Comparison of ENCODE assay signal across 17 cellular contexts in the genomic region with DNA sequence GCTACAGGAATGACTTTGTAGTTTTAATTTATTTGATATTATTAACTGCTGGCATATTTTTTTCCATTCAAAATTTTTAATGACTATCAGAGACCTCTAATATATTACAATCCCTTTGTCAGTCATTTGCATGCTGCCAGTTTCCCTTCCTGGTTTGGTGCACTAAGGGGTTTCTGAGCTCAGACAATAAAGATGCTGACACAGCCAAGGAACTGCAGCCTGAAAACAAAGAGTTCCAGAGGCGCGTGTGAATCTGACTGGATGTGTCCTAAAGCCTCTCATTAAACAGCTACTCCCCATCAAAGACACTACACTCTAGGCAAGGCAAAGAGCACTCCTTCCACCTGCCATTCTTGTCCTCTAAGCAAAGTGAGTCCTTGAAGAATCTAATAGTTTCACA.
DNase-seq lines count a peak whose midpoint lies in the region; ATAC-seq, FAIRE-seq and TF ChIP-seq lines count a peak whose summit lies in the region.
"Had no signal": no experiment of that assay in that cellular context is flagged by ENCODE, and none has a peak within 500 bp of the region (broad histone marks: within the 10 kb centered on the region; RNA-seq: fewer than 3 reads in every experiment).

No MANE protein-coding gene starts in this region.

- intact Hi-C loops in kidney (cut with DNase I) = no loop called here

- H3K9ac ChIP-seq in kidney (ENCODE audit: low read length in 2 of 2) = no peak overlapping the region

- TF ChIP-seq CTCF in gastroesophageal sphincter (IDR thresholded peaks at IDR 0.05) = no peak
- TF ChIP-seq CTCF in kidney (IDR thresholded peaks at IDR 0.05; ENCODE audit: borderline replicate concordance, extremely low read depth, insufficient read depth) = no peak

- no peak for TF ChIP-seq EP300 in gastroesophageal sphincter (IDR thresholded peaks at IDR 0.05)

- H3K4me1 ChIP-seq in gastroesophageal sphincter (peaks cover 7 to 73% (median 26%) of the 10 kb centered on the region in 3 donors), kidney (ENCODE audit: control insufficient read depth in 1 of 2, insufficient read depth in 1 of 2, low read depth in 1 of 2, low read length in 2 of 2) (peaks cover 0 to 3% of the 10 kb centered on the region in 2 donors)

- no peak for FAIRE-seq in kidney (lab: Jason Lieb, UNC)

- H3K27me3 ChIP-seq in gastroesophageal sphincter = no peaks in the 10 kb centered on the region
- H3K27me3 ChIP-seq: upper lobe of right lung had no signal

- H3K4me3 ChIP-seq in gastroesophageal sphincter = no peak overlapping the region
- H3K4me3 ChIP-seq in kidney (ENCODE audit: low read length in 2 of 2) = no peak overlapping the region
- H3K4me3 ChIP-seq: upper lobe of right lung had no signal

- H3K9me3 ChIP-seq in gastroesophageal sphincter = no peaks in the 10 kb centered on the region
- H3K9me3 ChIP-seq in kidney (ENCODE audit: control insufficient read depth in 1 of 2, low read length in 2 of 2) = no peaks in the 10 kb centered on the region
- H3K9me3 ChIP-seq: upper lobe of right lung had no signal

- H3K27ac ChIP-seq in gastroesophageal sphincter (no peak overlapping the region), kidney (ENCODE audit: low read depth in 2 of 2, low read length in 2 of 2) (no peak overlapping the region)
- H3K27ac ChIP-seq: upper lobe of right lung had no signal

- TF ChIP-seq POLR2A in gastroesophageal sphincter (IDR thresholded peaks at IDR 0.05) = no peak

- no peaks in the 10 kb centered on the region for H3K36me3 ChIP-seq in gastroesophageal sphincter
- no peaks in the 10 kb centered on the region for H3K36me3 ChIP-seq in kidney (ENCODE audit: control insufficient read depth in 1 of 2, insufficient read depth in 2 of 2, low read length in 2 of 2)
- H3K36me3 ChIP-seq: upper lobe of right lung had no signal

- ATAC-seq in GM18498 (IDR thresholded peaks at IDR 0.05; ENCODE audit: unreplicated experiment) = peak; percentile 29
- ATAC-seq in HG02759 (IDR thresholded peaks at IDR 0.05; ENCODE audit: unreplicated experiment) = peak; percentile 31
- no peak for ATAC-seq in gastroesophageal sphincter
- ATAC-seq: activated naive CD8-positive, alpha-beta T cell treated with anti-CD3 and anti-CD28 coated beads, Interleukin-2, amount 50 U/mL, for 24 hours; activated T-cell treated with anti-CD3 and anti-CD28 coated beads, Interleukin-2, amount 50 U/mL, for 4 hours; sciatic nerve; upper lobe of right lung had no signal

- DNase-seq in RPMI8226 = peak; percentile 84
- peak; percentile 42 for DNase-seq in iPS-NIHi11 (ENCODE audit: low spot score)
- no peak for DNase-seq in cortex of kidney (lab: John Stamatoyannopoulos, UW)
- no peak for DNase-seq in AG08396 (ENCODE audit: low spot score)
- no peak for DNase-seq in kidney
- DNase-seq: activated CD4-positive, alpha-beta T cell treated with anti-CD3 and anti-CD28 coated beads, Interleukin-2, amount 10 ng/mL, durations not matched to agents 7 days and 5 days; activated naive CD8-positive, alpha-beta T cell treated with anti-CD3 and anti-CD28 coated beads, Interleukin-2, amount 50 U/mL, for 24 hours; activated T-cell treated with anti-CD3 and anti-CD28 coated beads, Interleukin-2, amount 50 U/mL, for 4 hours; AML-193; NCI-H774; SHP77; stimulated activated CD4-positive, alpha-beta T cell treated with anti-CD3 and anti-CD28 coated beads, Interleukin-4, amount 100 ng/mL, for 24 hours; upper lobe of right lung had no signal

- WGBS in gastroesophageal sphincter (ENCODE audit: low coverage in 1 of 2), 2 donors = 50% methylated on average over 2 of the region's 2 CpGs; no CpG with 5 or more reads in 1 of the 2 donors

Comparison
In these comparisons a context has a peak if more than half of its experiments do, and no peak if none do; other contexts are left out.
1. DNase-seq: peak in RPMI8226 (single experiment) and iPS-NIHi11 (single experiment); none in cortex of kidney (single experiment), AG08396 (single experiment) and kidney (single experiment).